Comparison of ENCODE assay signal across 8 cellular contexts in the genomic region with DNA sequence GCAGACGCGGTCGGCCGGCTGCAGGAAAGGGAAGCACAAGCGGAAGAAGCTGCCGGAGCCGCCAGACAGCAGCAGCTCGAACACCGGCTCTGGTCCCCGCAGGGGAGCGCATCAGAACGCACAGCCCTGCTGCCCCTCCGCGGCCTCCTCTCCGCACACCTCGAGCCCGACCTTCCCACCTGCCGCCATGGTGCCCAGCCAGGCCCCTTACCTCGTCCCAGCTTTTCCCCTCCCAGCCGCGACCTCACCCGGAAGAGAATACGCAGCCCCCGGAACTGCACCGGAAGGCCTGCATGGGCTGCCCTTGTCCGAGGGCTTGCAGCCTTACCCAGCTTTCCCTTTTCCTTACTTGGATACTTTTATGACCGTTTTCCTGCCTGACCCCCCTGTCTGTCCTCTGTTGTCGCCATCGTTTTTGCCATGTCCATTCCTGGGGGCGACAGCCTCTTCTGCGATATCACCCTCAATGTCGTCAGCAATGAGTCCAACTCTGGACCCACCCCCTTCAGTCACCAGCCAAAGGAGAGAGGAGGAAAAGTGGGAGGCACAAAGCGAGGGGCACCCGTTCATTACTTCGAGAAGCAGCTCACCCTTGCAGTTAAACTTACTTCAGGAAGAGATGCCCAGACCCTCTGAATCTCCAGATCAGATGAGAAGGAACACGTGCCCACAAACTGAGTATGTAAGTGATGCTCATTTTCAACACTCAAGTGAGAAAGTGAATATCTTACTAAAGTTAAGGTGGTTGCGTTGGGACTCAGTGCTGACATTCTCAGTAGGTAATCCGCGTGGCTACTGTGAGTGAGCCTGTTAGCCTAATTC. TPM values are rescaled to one million over a fixed set of nuclear protein-coding genes. Genes with fewer than 3 reads are reported as not detected.
DNase-seq lines count a peak whose midpoint lies in the region; ATAC-seq and TF ChIP-seq lines count a peak whose summit lies in the region.

No MANE protein-coding gene starts in this region.

- no peak for TF ChIP-seq CTCF in GM23338 (conservative IDR thresholded peaks at IDR 0.05; ENCODE audit: low read depth in 2 of 2)
- no peak for TF ChIP-seq CTCF in epithelial cell of esophagus (IDR thresholded peaks at IDR 0.05; ENCODE audit: insufficient read depth, low read depth, low read length, missing control alignments)

- no peaks in the 10 kb centered on the region for H3K9me2 ChIP-seq in GM23338 (ENCODE audit: insufficient read depth)

- H3K27me3 Mint-ChIP-seq in GM23338 (ENCODE audit: insufficient read depth, low read depth, poor library complexity) = peaks cover 3% of the 10 kb centered on the region
- no peaks in the 10 kb centered on the region for H3K27me3 Mint-ChIP-seq in activated CD4-positive, alpha-beta memory T cell treated with anti-CD3 and anti-CD28 coated beads for 36 hours

- H3K36me3 Mint-ChIP-seq in GM23338 (ENCODE audit: low read depth) = peaks cover 10% of the 10 kb centered on the region
- H3K36me3 Mint-ChIP-seq in activated CD4-positive, alpha-beta memory T cell treated with anti-CD3 and anti-CD28 coated beads for 36 hours = peaks cover 8% of the 10 kb centered on the region

- no peaks in the 10 kb centered on the region for H3K9me3 ChIP-seq in MG63

- DNase-seq in GM23338 (ENCODE audit: low spot score) (peak; percentile 6), epithelial cell of esophagus (ENCODE audit: low read depth) (no peak), NCI-H2029 (lab: John Stamatoyannopoulos, UW) (no peak), MG63 (no peak), SW480 (ENCODE audit: low spot score) (no peak)
- peak; percentile 47 for DNase-seq in activated CD4-positive, alpha-beta memory T cell treated with anti-CD3 and anti-CD28 coated beads for 36 hours
- DNase-seq in stimulated activated CD4-positive, alpha-beta T cell treated with anti-CD3 and anti-CD28 coated beads, TNF-alpha, amount 100 ng/mL, for 1 hour (ENCODE audit: low read depth in 3 of 3, low spot score in 1 of 3) = peak in 2 of 3 donors; percentile 8 to 13

- no peaks in the 10 kb centered on the region for H3K4me1 ChIP-seq in GM23338 (ENCODE audit: insufficient read depth)

- intact Hi-C loops in activated CD4-positive, alpha-beta memory T cell treated with anti-CD3 and anti-CD28 coated beads for 36 hours (cut with micrococcal nuclease) = no loop called here

- no peak overlapping the region for H3K27ac ChIP-seq in GM23338 (ENCODE audit: low read depth)

- no peak overlapping the region for H3K4me2 ChIP-seq in GM23338

- H3K36me3 ChIP-seq in GM23338 (ENCODE audit: insufficient read depth) = peaks cover 12% of the 10 kb centered on the region; the same call in 1 of the 2 replicates
- no peaks in the 10 kb centered on the region for H3K36me3 ChIP-seq in MG63

- no peaks in the 10 kb centered on the region for H3K9me3 Mint-ChIP-seq in GM23338
- H3K9me3 Mint-ChIP-seq in activated CD4-positive, alpha-beta memory T cell treated with anti-CD3 and anti-CD28 coated beads for 36 hours = no peaks in the 10 kb centered on the region

- POLR2A ChIA-PET in activated CD4-positive, alpha-beta memory T cell treated with anti-CD3 and anti-CD28 coated beads for 36 hours (lab: Charles Lee) = no interaction called here

- H3K4me1 Mint-ChIP-seq in GM23338 = no peaks in the 10 kb centered on the region
- H3K4me1 Mint-ChIP-seq in activated CD4-positive, alpha-beta memory T cell treated with anti-CD3 and anti-CD28 coated beads for 36 hours (ENCODE audit: low read depth) = peaks cover 12% of the 10 kb centered on the region

- no peaks in the 10 kb centered on the region for H3K79me2 ChIP-seq in GM23338 (replicated peaks; ENCODE audit: insufficient read depth)

- ATAC-seq in GM23338 = no peak
- ATAC-seq in HG03342 (IDR thresholded peaks at IDR 0.05; ENCODE audit: unreplicated experiment) = no peak

- no peaks in the 10 kb centered on the region for H4K20me1 ChIP-seq in GM23338 (replicated peaks; ENCODE audit: insufficient read depth)

- no peak overlapping the region for H3K27ac Mint-ChIP-seq in GM23338
- peak overlapping the region; percentile 79 for H3K27ac Mint-ChIP-seq in activated CD4-positive, alpha-beta memory T cell treated with anti-CD3 and anti-CD28 coated beads for 36 hours

- no peaks in the 10 kb centered on the region for H3F3A ChIP-seq in GM23338 (replicated peaks; ENCODE audit: low read depth)

- H3K4me3 Mint-ChIP-seq in GM23338 = no peak overlapping the region
- H3K4me3 Mint-ChIP-seq in activated CD4-positive, alpha-beta memory T cell treated with anti-CD3 and anti-CD28 coated beads for 36 hours = peak overlapping the region; percentile 84

- no peak overlapping the region for H2AFZ ChIP-seq in GM23338

- H3K4me3 ChIP-seq in GM23338 = no peak overlapping the region
- H3K4me3 ChIP-seq in epithelial cell of esophagus (ENCODE audit: low read length) = peak overlapping the region; percentile 7
- no peak overlapping the region for H3K4me3 ChIP-seq in MG63

- CTCF ChIA-PET in activated CD4-positive, alpha-beta memory T cell treated with anti-CD3 and anti-CD28 coated beads for 36 hours (lab: Charles Lee) = interaction anchor here (1.7 kb wide), 1 partner anchor 75 kb away, joined by 4 read pairs; no protein-coding TSS in a partner anchor

- no peaks in the 10 kb centered on the region for H3K27me3 ChIP-seq in GM23338 (ENCODE audit: insufficient read depth)
- no peaks in the 10 kb centered on the region for H3K27me3 ChIP-seq in MG63

TF ChIP-seq in GM23338, 12 proteins besides CTCF, POLR2A, EP300 and RAD21 (continues in another document):
- TF ChIP-seq POLR2AphosphoS5 (IDR thresholded peaks at IDR 0.05; ENCODE audit: low read depth) = no peak

RNA-seq across cellular contexts. Expression of gene UTS2, which starts 25.5 kb away (rescaled TPM):
- total RNA-seq in GM23338 (2014; rRNA removed; shearing (Covaris generic)) = not detected in 2 replicates
- polyA plus RNA-seq in GM23338 (2016; fragmentation: Nextera tagmentation; extraction: Ambion mirVana) = not detected in 2 replicates
- total RNA-seq in activated CD4-positive, alpha-beta memory T cell treated with anti-CD3 and anti-CD28 coated beads for 36 hours = not detected
- total RNA-seq in MG63 (2014; rRNA removed; shearing (Covaris generic); ENCODE audit: low replicate concordance) = not detected in 2 replicates

RNA-seq across cellular contexts. Expression of gene PER3, which starts 43.3 kb away (rescaled TPM):
- 10.4 and 16.4 TPM in 2 replicates for total RNA-seq in GM23338 (2014; rRNA removed; shearing (Covaris generic))
- polyA plus RNA-seq in GM23338 (2016; fragmentation: Nextera tagmentation; extraction: Ambion mirVana) = 5.3 and 6.1 TPM in 2 replicates
- 1 to 10 TPM; 2.3 to 2.9 TPM for total RNA-seq in activated CD4-positive, alpha-beta memory T cell treated with anti-CD3 and anti-CD28 coated beads for 36 hours
- 0.67 and 1.2 TPM in 2 replicates for total RNA-seq in MG63 (2014; rRNA removed; shearing (Covaris generic); ENCODE audit: low replicate concordance)

RNA-seq across cellular contexts. Expression of gene VAMP3, which starts 56.2 kb away (rescaled TPM):
- 43.0 and 51.6 TPM in 2 replicates for total RNA-seq in GM23338 (2014; rRNA removed; shearing (Covaris generic))
- polyA plus RNA-seq in GM23338 (2016; fragmentation: Nextera tagmentation; extraction: Ambion mirVana) = 15.4 and 16.3 TPM in 2 replicates
- 10 to 100 TPM; 19.9 to 21.8 TPM for total RNA-seq in activated CD4-positive, alpha-beta memory T cell treated with anti-CD3 and anti-CD28 coated beads for 36 hours
- 87.1 and 124 TPM in 2 replicates for total RNA-seq in MG63 (2014; rRNA removed; shearing (Covaris generic); ENCODE audit: low replicate concordance)

Comparison
In these comparisons a context has a peak if more than half of its experiments do, and no peak if none do; other contexts are left out.
1. DNase-seq: peak in GM23338 (single experiment), activated CD4-positive, alpha-beta memory T cell treated with anti-CD3 and anti-CD28 coated beads for 36 hours (single experiment) and stimulated activated CD4-positive, alpha-beta T cell treated with anti-CD3 and anti-CD28 coated beads, TNF-alpha, amount 100 ng/mL, for 1 hour (2 of 3); none in epithelial cell of esophagus (single experiment), NCI-H2029 (single experiment), MG63 (single experiment) and SW480 (single experiment).